ENCODE assay signal across 8 cellular contexts in genomic region chr3:140942221-140943104, GRCh38. TPM values are rescaled to one million over a fixed set of nuclear protein-coding genes. Genes with fewer than 3 reads are reported as not detected.
DNase-seq lines count a peak whose midpoint lies in the region; ATAC-seq and TF ChIP-seq lines count a peak whose summit lies in the region.

No MANE protein-coding gene starts in this region.

- H3K4me1 ChIP-seq in BLaER1 (peaks cover 30% of the 10 kb centered on the region), OCI-LY1 (ENCODE audit: insufficient read depth, low read length, severe bottlenecking) (peaks cover 31% of the 10 kb centered on the region), testis (peaks cover 20% of the 10 kb centered on the region)

- H3K4me2 ChIP-seq in BLaER1 (peak overlapping the region; percentile 91), OCI-LY1 (ENCODE audit: low read length) (peak overlapping the region; percentile 82), neural cell (ENCODE audit: low read length) (peak overlapping the region; percentile 82)

- H3K27me3 ChIP-seq in BLaER1 (no peaks in the 10 kb centered on the region), OCI-LY1 (ENCODE audit: insufficient read depth, low read length) (no peaks in the 10 kb centered on the region), neural cell (ENCODE audit: insufficient read depth, low read depth, low read length) (no peaks in the 10 kb centered on the region), testis (no peaks in the 10 kb centered on the region)

- no peak overlapping the region for H2AFZ ChIP-seq in OCI-LY1 (ENCODE audit: low read length)
- peak overlapping the region; percentile 56 for H2AFZ ChIP-seq in neural cell (ENCODE audit: low read depth, low read length)

- H3K4me3 ChIP-seq in BLaER1 (peak overlapping the region; percentile 95), OCI-LY1 (ENCODE audit: low read depth, low read length, poor library complexity, severe bottlenecking) (peak overlapping the region; percentile 84), fibroblast of the aortic adventitia (ENCODE audit: low read depth, low read length) (peak overlapping the region; percentile 91), neural cell (ENCODE audit: low read length) (peak overlapping the region; percentile 93), testis (peak overlapping the region; percentile 94)

- 0 to 2% methylated on average over 33 to 36 of the region's 56 CpGs for WGBS in testis, 2 donors

- TF ChIP-seq CTCF in OCI-LY1 (IDR thresholded peaks at IDR 0.05; ENCODE audit: low read length) (no peak), fibroblast of the aortic adventitia (IDR thresholded peaks at IDR 0.05; ENCODE audit: insufficient read depth, low read length) (no peak), neural cell (IDR thresholded peaks at IDR 0.05; ENCODE audit: poor library complexity, severe bottlenecking) (peak; percentile 27), testis (IDR thresholded peaks at IDR 0.05) (no peak)

- TF ChIP-seq RAD21 in neural cell (conservative IDR thresholded peaks at IDR 0.05) = peak; percentile 31

- H3K9me2 ChIP-seq in OCI-LY1 (ENCODE audit: low read depth, low read length) = no peaks in the 10 kb centered on the region
- no peaks in the 10 kb centered on the region for H3K9me2 ChIP-seq in neural cell (ENCODE audit: insufficient read depth, low read length)

- intact Hi-C loops in testis (cut with DNase I; ENCODE audit: low total_unique reads) = no loop called here

- peaks cover 12% of the 10 kb centered on the region; the same call in 1 of the 2 replicates for H3K36me3 ChIP-seq in BLaER1
- peaks cover 14% of the 10 kb centered on the region; the same call in 1 of the 2 replicates for H3K36me3 ChIP-seq in OCI-LY1 (ENCODE audit: insufficient read depth, low read length)
- no peaks in the 10 kb centered on the region for H3K36me3 ChIP-seq in neural cell (ENCODE audit: insufficient read depth, low read length)
- no peaks in the 10 kb centered on the region for H3K36me3 ChIP-seq in testis (ENCODE audit: low read depth, missing control alignments)

- no peaks in the 10 kb centered on the region for H3K9me3 ChIP-seq in BLaER1
- H3K9me3 ChIP-seq in OCI-LY1 (ENCODE audit: low read length) = no peaks in the 10 kb centered on the region
- no peaks in the 10 kb centered on the region for H3K9me3 ChIP-seq in neural cell (ENCODE audit: low read length)
- no peaks in the 10 kb centered on the region for H3K9me3 ChIP-seq in testis

- ATAC-seq in GM19025 (IDR thresholded peaks at IDR 0.05; ENCODE audit: low read depth, unreplicated experiment) = peak; percentile 36
- ATAC-seq in HG03196 (IDR thresholded peaks at IDR 0.05; ENCODE audit: unreplicated experiment) = peak; percentile 50

- H3F3A ChIP-seq in OCI-LY1 (ENCODE audit: insufficient read depth, low read length) = 0 out of 2 replicates have a peak, but pooled peaks cover 2% of the 10 kb centered on the region
- no peaks in the 10 kb centered on the region for H3F3A ChIP-seq in neural cell (ENCODE audit: insufficient read depth, low read length, poor library complexity, severe bottlenecking)

- TF ChIP-seq EP300 in neural cell (conservative IDR thresholded peaks at IDR 0.05; ENCODE audit: poor library complexity, severe bottlenecking) = no peak

- H4K20me1 ChIP-seq in BLaER1 (peaks cover 49% of the 10 kb centered on the region), OCI-LY1 (ENCODE audit: insufficient read depth, low read length) (0 out of 2 replicates have a peak, but pooled peaks cover 4% of the 10 kb centered on the region), neural cell (ENCODE audit: insufficient read depth) (no peaks in the 10 kb centered on the region)

- peaks cover 50% of the 10 kb centered on the region for H3K79me2 ChIP-seq in OCI-LY1 (ENCODE audit: insufficient read depth, low read length)
- H3K79me2 ChIP-seq in neural cell (replicated peaks; ENCODE audit: insufficient read depth, low read length) = peaks cover 42% of the 10 kb centered on the region

- no peak for TF ChIP-seq POLR2A in testis (IDR thresholded peaks at IDR 0.05)

- peak overlapping the region; percentile 97 for H3K27ac ChIP-seq in BLaER1
- peak overlapping the region; percentile 80 for H3K27ac ChIP-seq in OCI-LY1 (ENCODE audit: low read depth, low read length, poor library complexity, severe bottlenecking)
- H3K27ac ChIP-seq in neural cell (ENCODE audit: low read length) = peak overlapping the region; percentile 95
- peak overlapping the region; percentile 98 to 99 for H3K27ac ChIP-seq in testis

- DNase-seq in activated T-helper 9 cell treated with anti-CD3 and anti-CD28 coated beads, Interleukin-2, amount 50 U/mL, for 16 hours (ENCODE audit: low read depth) = peak; percentile 9
- peak; percentile 55 for DNase-seq in fibroblast of the aortic adventitia (ENCODE audit: low read depth)
- peak; percentile 73 for DNase-seq in testis

- H3K9ac ChIP-seq in BLaER1 = peak overlapping the region; percentile 99
- H3K9ac ChIP-seq in OCI-LY1 (ENCODE audit: low read length) = peak overlapping the region; percentile 92
- H3K9ac ChIP-seq in neural cell (ENCODE audit: low read length) = peak overlapping the region; percentile 98

TF ChIP-seq in neural cell, 6 proteins besides CTCF, POLR2A, EP300 and RAD21:
- peak; percentile 19 for TF ChIP-seq SMC3 (conservative IDR thresholded peaks at IDR 0.05; ENCODE audit: poor library complexity)
- peak; percentile 24 for TF ChIP-seq REST (IDR thresholded peaks at IDR 0.05; ENCODE audit: borderline replicate concordance)
- no peak for TF ChIP-seq MXI1 (conservative IDR thresholded peaks at IDR 0.05; ENCODE audit: poor library complexity, severe bottlenecking)
- TF ChIP-seq TAF1 (IDR thresholded peaks at IDR 0.05; ENCODE audit: low read depth) = no peak
- TF ChIP-seq EZH2 (IDR thresholded peaks at IDR 0.05; ENCODE audit: borderline replicate concordance, insufficient read depth, low read length, poor library complexity, severe bottlenecking) = no peak
- TF ChIP-seq POLR2AphosphoS5 (IDR thresholded peaks at IDR 0.05) = peak; percentile 54

RNA-seq across cellular contexts. Expression of gene SLC25A36, which starts 0.8 kb away (rescaled TPM):
- total RNA-seq in fibroblast of the aortic adventitia (ENCODE audit: low replicate concordance) = 73.0 and 75.4 TPM in 2 replicates
- 201 and 227 TPM in 2 replicates for polyA plus RNA-seq in neural cell
- polyA minus RNA-seq in neural cell = 242 and 306 TPM in 2 replicates
- total RNA-seq in testis = 100 to 1,000 TPM; 109 to 162 TPM
- 56.8 TPM for polyA plus RNA-seq in testis (ENCODE audit: insufficient read depth, low read depth, low replicate concordance)

Comparison
In these comparisons a context has a peak if more than half of its experiments do, and no peak if none do; other contexts are left out.
1. Peak in every context shown above with its lines: DNase-seq, ATAC-seq, H3K4me3 ChIP-seq and H3K27ac ChIP-seq.
2. DNase-seq: peak in every context shown above with its lines; median percentile 73 in testis; 55 in fibroblast of the aortic adventitia; 9 in activated T-helper 9 cell treated with anti-CD3 and anti-CD28 coated beads, Interleukin-2, amount 50 U/mL, for 16 hours.